13 cellular contexts compared by ENCODE assay signal in the genomic region with DNA sequence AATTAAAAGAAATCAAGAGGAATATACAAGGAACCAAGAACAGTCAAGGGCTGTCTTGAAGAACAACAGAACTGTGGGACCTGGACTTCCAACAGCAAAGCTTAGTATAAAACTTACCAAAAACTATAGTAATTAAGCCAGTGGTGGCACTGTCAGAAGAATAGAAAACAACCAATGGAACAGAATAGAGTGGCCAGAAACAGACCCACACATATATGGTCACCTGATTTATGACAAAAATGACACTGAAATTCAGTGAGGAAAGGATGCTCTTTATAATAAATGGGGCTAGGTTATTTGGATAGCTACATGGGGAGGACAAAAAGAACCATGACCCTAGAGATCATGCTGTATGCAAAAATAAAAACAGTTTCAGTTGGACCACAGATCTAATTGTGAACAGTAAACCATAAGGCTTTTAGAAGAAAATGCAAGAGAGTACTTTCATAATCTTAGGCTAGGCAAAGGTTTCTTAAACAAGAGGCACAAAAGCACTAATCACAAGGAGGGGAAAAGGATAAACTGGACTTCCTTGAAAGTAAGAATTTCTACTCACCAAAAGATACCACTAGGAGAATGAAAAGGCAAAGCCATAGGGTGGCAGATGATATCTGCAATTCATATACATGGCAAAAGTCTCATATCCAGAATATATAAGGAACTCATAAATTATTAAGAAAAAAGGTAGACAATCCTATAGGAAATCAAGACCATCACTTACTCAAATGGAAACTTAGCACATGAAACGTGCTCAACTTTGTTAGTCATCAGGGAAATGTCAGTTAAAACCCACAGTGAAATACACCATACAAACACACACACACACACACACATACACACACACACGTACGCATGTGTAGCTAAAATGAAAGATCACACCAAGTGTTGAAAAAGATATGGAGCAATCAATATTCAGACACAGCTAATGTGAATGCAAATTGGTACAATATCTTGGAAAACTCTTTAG. TPM values are rescaled to one million over a fixed set of nuclear protein-coding genes. Genes with fewer than 3 reads are reported as not detected.
DNase-seq lines count a peak whose midpoint lies in the region; ATAC-seq and TF ChIP-seq lines count a peak whose summit lies in the region.
"Had no signal": no experiment of that assay in that cellular context is flagged by ENCODE, and none has a peak within 500 bp of the region (broad histone marks: within the 10 kb centered on the region; RNA-seq: fewer than 3 reads in every experiment).

No MANE protein-coding gene starts in this region.

- no peaks in the 10 kb centered on the region for H3K27me3 Mint-ChIP-seq in CD4-positive, alpha-beta memory T cell

- H3K27ac ChIP-seq in substantia nigra (ENCODE audit: low read depth, low read length, poor library complexity, severe bottlenecking), result no peak overlapping the region
- no peak overlapping the region for H3K27ac ChIP-seq in CD4-positive, alpha-beta memory T cell (ENCODE audit: low read depth, low read length)
- H3K27ac ChIP-seq: upper lobe of left lung had no signal

- no peaks in the 10 kb centered on the region for H3K36me3 ChIP-seq in CD4-positive, alpha-beta memory T cell (ENCODE audit: insufficient read depth, low read length)
- H3K36me3 ChIP-seq: upper lobe of left lung had no signal

- H3K9me3 Mint-ChIP-seq in CD4-positive, alpha-beta memory T cell, result no peaks in the 10 kb centered on the region
- H3K9me3 Mint-ChIP-seq: HFFc6 had no signal

- peak; percentile 91 for ATAC-seq in GM18498 (IDR thresholded peaks at IDR 0.05; ENCODE audit: unreplicated experiment)
- peak; percentile 69 for ATAC-seq in HG03097 (IDR thresholded peaks at IDR 0.05; ENCODE audit: low FRiP score, unreplicated experiment)

- in situ Hi-C loops in GM13977 (cut with MboI; ENCODE audit: low pct_unique_long_range_greater_than_20kb, low sequenced_read_pairs, unreplicated experiment), result no loop called here

- H3K4me1 ChIP-seq in CD4-positive, alpha-beta memory T cell (ENCODE audit: insufficient read depth, low read length), result peaks cover 9% of the 10 kb centered on the region

- TF ChIP-seq CTCF in GM20000 (IDR thresholded peaks at IDR 0.05; ENCODE audit: extremely low read depth, missing control alignments) (no peak), GM13977 (IDR thresholded peaks at IDR 0.05; ENCODE audit: extremely low read depth, insufficient read depth, missing control alignments) (no peak)

- H3K27ac Mint-ChIP-seq in CD4-positive, alpha-beta memory T cell, result peak overlapping the region in 1 of 7 donors; percentile 14
- H3K27ac Mint-ChIP-seq: HFFc6 had no signal

- POLR2A ChIA-PET in CD4-positive, alpha-beta memory T cell (lab: Charles Lee; ENCODE audit: partially characterized antibody), result no interaction called here

- no peaks in the 10 kb centered on the region for H3K9me3 ChIP-seq in CD4-positive, alpha-beta memory T cell (ENCODE audit: control insufficient read depth in 1 of 2, low read length in 2 of 2)
- H3K9me3 ChIP-seq: upper lobe of left lung had no signal

- CTCF ChIA-PET in CD4-positive, alpha-beta memory T cell (lab: Charles Lee; ENCODE audit: partially characterized antibody), result no interaction called here

- DNase-seq in GM20000 (ENCODE audit: low spot score) (peak; percentile 24), foreskin melanocyte (no peak), substantia nigra (lab: John Stamatoyannopoulos, UW) (no peak), GM13977 (ENCODE audit: low spot score) (no peak)
- DNase-seq in activated T-cell treated with anti-CD3 and anti-CD28 coated beads, Interleukin-2, amount 50 U/mL, for 48 hours, result peak; percentile 37 to 38
- no peak for DNase-seq in CD4-positive, alpha-beta memory T cell
- DNase-seq: COR-L47; effector CD4-positive, alpha-beta T cell; HFFc6; NCI-H526; upper lobe of left lung had no signal

- H3K4me3 ChIP-seq in CD4-positive, alpha-beta memory T cell (ENCODE audit: low read length in 2 of 2), result no peak overlapping the region
- H3K4me3 ChIP-seq: upper lobe of left lung had no signal

- no peaks in the 10 kb centered on the region for H3K27me3 ChIP-seq in CD4-positive, alpha-beta memory T cell (ENCODE audit: insufficient read depth, low read length)
- H3K27me3 ChIP-seq: upper lobe of left lung had no signal

- H3K4me1 Mint-ChIP-seq in CD4-positive, alpha-beta memory T cell, result peaks cover 17 to 28% (median 26%) of the 10 kb centered on the region in 4 donors

- no peak overlapping the region for H3K4me3 Mint-ChIP-seq in CD4-positive, alpha-beta memory T cell
- H3K4me3 Mint-ChIP-seq: HFFc6 had no signal

- intact Hi-C loops in CD4-positive, alpha-beta memory T cell (cut with micrococcal nuclease), result no loop called here

- H3K36me3 Mint-ChIP-seq in CD4-positive, alpha-beta memory T cell, result peaks cover 4 to 30% of the 10 kb centered on the region in 2 donors

RNA-seq across cellular contexts. Expression of a gene that starts 20.8 kb away (rescaled TPM):
- 10 to 100 TPM; 16.2 to 19.6 TPM for total RNA-seq in CD4-positive, alpha-beta memory T cell
- 10 to 100 TPM; 11.1 to 18.9 TPM for polyA plus RNA-seq in CD4-positive, alpha-beta memory T cell

Comparison
In these comparisons a context has a peak if more than half of its experiments do, and no peak if none do; other contexts are left out.
1. DNase-seq: peak in GM20000 (single experiment) and activated T-cell treated with anti-CD3 and anti-CD28 coated beads, Interleukin-2, amount 50 U/mL, for 48 hours (2 of 2); none in foreskin melanocyte (single experiment), substantia nigra (0 of 49), CD4-positive, alpha-beta memory T cell (0 of 5) and GM13977 (single experiment).